In genomic region chr13:113315992-113316391, GRCh38 we compare ENCODE assay signal across 32 cellular contexts. TPM values are rescaled to one million over a fixed set of nuclear protein-coding genes. Genes with fewer than 3 reads are reported as not detected.
"Had no signal": no experiment of that assay in that cellular context is flagged by ENCODE, and none has a peak within 500 bp of the region (broad histone marks: within the 10 kb centered on the region; RNA-seq: fewer than 3 reads in every experiment).

No MANE protein-coding gene starts in this region.

- H3K27ac ChIP-seq: ascending aorta, breast epithelium, cardiac muscle cell, coronary artery, esophagus muscularis mucosa, gastroesophageal sphincter, heart right ventricle, WERI-Rb-1 had no signal

- H3K4me1 ChIP-seq: ascending aorta, breast epithelium, gastroesophageal sphincter, heart right ventricle had no signal

- H3K27ac Mint-ChIP-seq: activated CD4-positive, alpha-beta memory T cell treated with anti-CD3 and anti-CD28 coated beads, Interleukin-2, amount 10 ng/mL, durations not matched to agents 7 days and 5 days; activated naive CD4-positive, alpha-beta T cell treated with anti-CD3 and anti-CD28 coated beads, Interleukin-2, amount 10 ng/mL, durations not matched to agents 7 days and 5 days; activated naive CD8-positive, alpha-beta T cell treated with anti-CD3 and anti-CD28 coated beads, Interleukin-2, amount 10 ng/mL, durations not matched to agents 7 days and 5 days; brain; dendritic cell treated with granulocyte-macrophage colony-stimulating factor and Interleukin-4, amounts not matched to agents 40 ng/mL and 50 ng/mL, for 4 days; effector memory CD8-positive, alpha-beta T cell; T-helper 2 cell treated with Interferon-gamma antibody and Interleukin-4, amounts not matched to agents 5 μg/mL and 100 μg/mL, for 36 hours had no signal

- H3K27me3 Mint-ChIP-seq: activated B cell treated with CpG ODN at 0.5 μM for 24 hours; activated CD4-positive, alpha-beta memory T cell treated with anti-CD3 and anti-CD28 coated beads, Interleukin-2, amount 10 ng/mL, durations not matched to agents 7 days and 5 days; activated naive CD4-positive, alpha-beta T cell treated with anti-CD3 and anti-CD28 coated beads, Interleukin-2, amount 10 ng/mL, durations not matched to agents 7 days and 5 days; activated naive CD8-positive, alpha-beta T cell treated with anti-CD3 and anti-CD28 coated beads, Interleukin-2, amount 10 ng/mL, durations not matched to agents 7 days and 5 days; activated T-cell treated with anti-CD3 and anti-CD28 coated beads, Interleukin-2, amount 50 U/mL, for 24 hours; brain; central memory CD8-positive, alpha-beta T cell; dendritic cell treated with granulocyte-macrophage colony-stimulating factor and Interleukin-4, amounts not matched to agents 40 ng/mL and 50 ng/mL, for 4 days; effector memory CD8-positive, alpha-beta T cell; T-helper 17 cell had no signal

- H3K4me1 Mint-ChIP-seq: activated B cell treated with CpG ODN at 0.5 μM for 24 hours; activated CD4-positive, alpha-beta memory T cell treated with anti-CD3 and anti-CD28 coated beads, Interleukin-2, amount 10 ng/mL, durations not matched to agents 7 days and 5 days; brain had no signal

- H3K9me3 ChIP-seq: ascending aorta, breast epithelium, esophagus muscularis mucosa, gastroesophageal sphincter, heart right ventricle had no signal

- H3K36me3 ChIP-seq: breast epithelium had no signal

- H3K4me3 ChIP-seq: ascending aorta, breast epithelium, cardiac muscle cell, coronary artery, esophagus muscularis mucosa, gastroesophageal sphincter, heart right ventricle had no signal

- H3K4me3 Mint-ChIP-seq: activated B cell treated with CpG ODN at 0.5 μM for 24 hours; activated CD4-positive, alpha-beta memory T cell treated with anti-CD3 and anti-CD28 coated beads, Interleukin-2, amount 10 ng/mL, durations not matched to agents 7 days and 5 days; activated naive CD4-positive, alpha-beta T cell treated with anti-CD3 and anti-CD28 coated beads, Interleukin-2, amount 10 ng/mL, durations not matched to agents 7 days and 5 days; activated naive CD8-positive, alpha-beta T cell treated with anti-CD3 and anti-CD28 coated beads, Interleukin-2, amount 10 ng/mL, durations not matched to agents 7 days and 5 days; activated T-cell treated with anti-CD3 and anti-CD28 coated beads, Interleukin-2, amount 50 U/mL, for 24 hours; activated T-cell treated with anti-CD3 and anti-CD28 coated beads, Interleukin-2, amount 50 U/mL, for 72 hours; brain; central memory CD8-positive, alpha-beta T cell; dendritic cell treated with granulocyte-macrophage colony-stimulating factor and Interleukin-4, amounts not matched to agents 40 ng/mL and 50 ng/mL, for 4 days; effector memory CD8-positive, alpha-beta T cell; T-helper 17 cell; T-helper 2 cell treated with Interferon-gamma antibody and Interleukin-4, amounts not matched to agents 5 μg/mL and 100 μg/mL, for 36 hours had no signal

- DNase-seq: activated B cell treated with CpG ODN at 0.5 μM for 24 hours; activated CD4-positive, alpha-beta memory T cell treated with anti-CD3 and anti-CD28 coated beads, Interleukin-2, amount 10 ng/mL, durations not matched to agents 7 days and 5 days; activated CD4-positive, alpha-beta T cell treated with anti-CD3 and anti-CD28 coated beads for 48 hours; activated CD8-positive, alpha-beta memory T cell treated with anti-CD3 and anti-CD28 coated beads, Interleukin-2, amount 50 U/mL, for 48 hours; activated gamma-delta T cell; activated naive CD4-positive, alpha-beta T cell; activated naive CD4-positive, alpha-beta T cell treated with anti-CD3 and anti-CD28 coated beads, Interleukin-2, amount 10 ng/mL, durations not matched to agents 7 days and 5 days; activated naive CD8-positive, alpha-beta T cell treated with anti-CD3 and anti-CD28 coated beads, Interleukin-2, amount 10 ng/mL, durations not matched to agents 7 days and 5 days; activated T-cell treated with anti-CD3 and anti-CD28 coated beads for 4 hours; activated T-cell treated with anti-CD3 and anti-CD28 coated beads, Interleukin-2, amount 50 U/mL, for 24 hours; activated T-cell treated with anti-CD3 and anti-CD28 coated beads, Interleukin-2, amount 50 U/mL, for 72 hours; effector CD4-positive, alpha-beta T cell; effector memory CD8-positive, alpha-beta T cell; erythroblast; foreskin melanocyte; heart right ventricle; T-helper 1 cell; T-helper 17 cell; T1000; WERI-Rb-1 had no signal

- H3K9me3 Mint-ChIP-seq: activated B cell treated with CpG ODN at 0.5 μM for 24 hours; activated CD4-positive, alpha-beta memory T cell treated with anti-CD3 and anti-CD28 coated beads, Interleukin-2, amount 10 ng/mL, durations not matched to agents 7 days and 5 days; activated naive CD4-positive, alpha-beta T cell treated with anti-CD3 and anti-CD28 coated beads, Interleukin-2, amount 10 ng/mL, durations not matched to agents 7 days and 5 days; activated naive CD4-positive, alpha-beta T cell treated with anti-CD3 and anti-CD28 coated beads, Interleukin-2, amount 50 U/mL, for 72 hours; activated naive CD8-positive, alpha-beta T cell treated with anti-CD3 and anti-CD28 coated beads, Interleukin-2, amount 10 ng/mL, durations not matched to agents 7 days and 5 days; activated T-cell treated with anti-CD3 and anti-CD28 coated beads, Interleukin-2, amount 50 U/mL, for 24 hours; activated T-cell treated with anti-CD3 and anti-CD28 coated beads, Interleukin-2, amount 50 U/mL, for 72 hours; brain; central memory CD8-positive, alpha-beta T cell; effector memory CD8-positive, alpha-beta T cell; T-helper 2 cell treated with Interferon-gamma antibody and Interleukin-4, amounts not matched to agents 5 μg/mL and 100 μg/mL, for 36 hours had no signal

- H3K27me3 ChIP-seq: ascending aorta, breast epithelium, cardiac muscle cell, esophagus muscularis mucosa, gastroesophageal sphincter, heart right ventricle had no signal

RNA-seq across cellular contexts. Expression of gene GRTP1, which starts 47.9 kb away (rescaled TPM):
- total RNA-seq: activated B cell treated with CpG ODN at 0.5 μM for 24 hours; activated naive CD8-positive, alpha-beta T cell treated with anti-CD3 and anti-CD28 coated beads, Interleukin-2, amount 10 ng/mL, durations not matched to agents 7 days and 5 days; glomerular endothelial cell had no signal
